ENCODE assay signal across 8 cellular contexts in the genomic region with DNA sequence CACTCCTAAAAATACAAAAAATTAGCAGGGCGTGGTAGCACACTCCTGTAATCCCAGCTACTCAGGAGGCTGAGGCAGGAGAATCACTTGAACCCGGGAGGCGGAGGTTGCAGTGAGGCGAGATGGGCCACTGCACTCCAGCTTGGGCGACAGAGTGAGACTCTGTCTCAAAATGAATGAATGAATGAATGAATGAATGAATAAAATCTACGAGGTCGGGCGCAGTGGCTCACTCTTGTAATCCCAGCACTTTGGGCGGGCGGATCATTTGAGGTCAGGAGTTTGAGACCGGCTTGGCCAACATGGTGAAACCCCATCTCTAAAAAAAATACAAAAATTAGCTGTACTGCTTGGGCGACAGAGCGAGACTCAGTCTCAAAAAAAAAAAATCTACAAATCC. TPM values are rescaled to one million over a fixed set of nuclear protein-coding genes. Genes with fewer than 3 reads are reported as not detected.
A peak's percentile ranks its signal among the peaks of the same experiment; 100 is the strongest.
DNase-seq lines count a peak whose midpoint lies in the region; ATAC-seq, FAIRE-seq and TF ChIP-seq lines count a peak whose summit lies in the region.
"Not testable (repeated sequence)": the region's sequence is repeated elsewhere in the genome, so short reads cannot be mapped to it uniquely, and the experiment has no call there.

No MANE protein-coding gene starts in this region.

- not testable (repeated sequence) for H3K56ac ChIP-seq in H1 (replicated peaks; ENCODE audit: insufficient read length, low read depth, low read length)

- not testable (repeated sequence) for ATAC-seq in RWPE2 (ENCODE audit: low read depth); activated naive CD4-positive, alpha-beta T cell treated with anti-CD3 and anti-CD28 coated beads, Interleukin-2, amount 50 U/mL, for 72 hours

- not testable (repeated sequence) for H4K8ac ChIP-seq in H1 (ENCODE audit: extremely low read depth, insufficient read depth, low read length)

- 84% methylated on average over 13 of the region's 13 CpGs; no CpG with 5 or more reads in 1 of the 2 experiments for WGBS in H1 (ENCODE audit: extremely low coverage in 1 of 2, insufficient coverage in 1 of 2, insufficient read length in 1 of 2, insufficient replicate concordance in 2 of 2, low coverage in 1 of 2, low lambda C conversion rate in 2 of 2, missing lambda C conversion rate in 1 of 2), 2 experiments
- 46 to 59% methylated on average over 13 of the region's 13 CpGs for WGBS in testis, 2 donors

- POLR2A ChIA-PET in H1 (lab: Charles Lee; ENCODE audit: partially characterized antibody) = interaction anchor here (1.8 to 2.2 kb wide), 3 partner anchors 36 to 41 kb away, joined by 4 to 9 read pairs (median 7); a partner anchor contains a TSS

- not testable (repeated sequence) for H3K14ac ChIP-seq in H1 (ENCODE audit: insufficient read length)

- not testable (repeated sequence) for H3K27ac ChIP-seq in RWPE2 (ENCODE audit: poor library complexity, severe bottlenecking); H1 (ENCODE audit: low read depth, low read length)
- H3K27ac ChIP-seq in testis = peak overlapping the region in 1 of 2 donors; percentile 78

- not testable (repeated sequence) for H2BK12ac ChIP-seq in H1 (ENCODE audit: low read depth, low read length)

- not testable (repeated sequence) for TF ChIP-seq CTCF in CD14-positive monocyte (IDR thresholded peaks at IDR 0.05); HFF-Myc (IDR thresholded peaks at IDR 0.05; ENCODE audit: low read depth, low read length, missing control alignments); RWPE2 (IDR thresholded peaks at IDR 0.05; ENCODE audit: poor library complexity, severe bottlenecking); H1 (IDR thresholded peaks at IDR 0.05; ENCODE audit: control extremely low read depth in 1 of 3, insufficient read depth in 1 of 3, low read depth in 1 of 3, low read length in 3 of 3); testis (IDR thresholded peaks at IDR 0.05)

- peaks cover 11% of the 10 kb centered on the region for H3K4me1 Mint-ChIP-seq in CD14-positive monocyte
- peaks cover 12 to 19% of the 10 kb centered on the region in 2 donors for H3K4me1 Mint-ChIP-seq in immature natural killer cell

- not testable (repeated sequence) for H3K79me1 ChIP-seq in H1 (ENCODE audit: low read depth, low read length)

- not testable (repeated sequence) for H3K23me2 ChIP-seq in H1 (ENCODE audit: low read depth, low read length)

- H3K27me3 ChIP-seq in RWPE2 (ENCODE audit: insufficient read depth, poor library complexity, severe bottlenecking); H1 (replicated peaks in 1 of 4; ENCODE audit: control insufficient read depth in 3 of 4, extremely low read depth in 1 of 4, insufficient read depth in 3 of 4, low read length in 3 of 4); neuron (ENCODE audit: insufficient read depth, low read length); testis: not testable (repeated sequence)

- H3K4ac ChIP-seq in H1 (replicated peaks; ENCODE audit: insufficient read length, low read depth, low read length) = not testable (repeated sequence)

- H3K79me2 ChIP-seq in H1 (ENCODE audit: control insufficient read depth in 1 of 2, insufficient read depth in 2 of 2, low read length in 2 of 2) = not testable (repeated sequence)

- not testable (repeated sequence) for H2BK20ac ChIP-seq in H1 (ENCODE audit: low read length)

- peak overlapping the region; percentile 54 to 88 for H3K4me2 ChIP-seq in H1 (ENCODE audit: insufficient read depth in 1 of 2, low read depth in 2 of 2, low read length in 2 of 2)

- not testable (repeated sequence) for TF ChIP-seq EP300 in H1 (IDR thresholded peaks at IDR 0.05; ENCODE audit: borderline replicate concordance in 1 of 2, low read depth in 2 of 2, low read length in 2 of 2)

- H3K4me1 ChIP-seq in RWPE2 (ENCODE audit: insufficient read depth, poor library complexity, severe bottlenecking); neuron (ENCODE audit: insufficient read depth, low read length); testis: not testable (repeated sequence)
- peaks cover 0 to 13% (median under 1%) of the 10 kb centered on the region in 4 experiments; a peak in 4 of 7 replicates for H3K4me1 ChIP-seq in H1 (replicated peaks in 1 of 4; ENCODE audit: control insufficient read depth in 3 of 4, insufficient read depth in 4 of 4, low read length in 3 of 4)

- not testable (repeated sequence) for H4K5ac ChIP-seq in H1 (ENCODE audit: insufficient read length, low read depth, low read length)

- H4K91ac ChIP-seq in H1 (replicated peaks; ENCODE audit: insufficient read length, low read length) = not testable (repeated sequence)

- H2AK5ac ChIP-seq in H1 (ENCODE audit: low read depth, low read length) = not testable (repeated sequence)

- not testable (repeated sequence) for TF ChIP-seq RAD21 in H1 (IDR thresholded peaks at IDR 0.05 in 1 of 2, conservative IDR thresholded peaks at IDR 0.05 in 1 of 2; ENCODE audit: low read depth in 2 of 2, low read length in 2 of 2)

- not testable (repeated sequence) for H3K36me3 Mint-ChIP-seq in CD14-positive monocyte; activated naive CD4-positive, alpha-beta T cell treated with anti-CD3 and anti-CD28 coated beads, Interleukin-2, amount 50 U/mL, for 72 hours; immature natural killer cell

- H4K20me1 ChIP-seq in H1 (replicated peaks in 1 of 2; ENCODE audit: control insufficient read depth in 1 of 2, insufficient read depth in 2 of 2, low read length in 2 of 2) = not testable (repeated sequence)

- 0 out of 2 replicates have a peak overlapping the region, but pooled peaks have one; percentile 66 for H2BK5ac ChIP-seq in H1 (ENCODE audit: low read depth, low read length)

- H3K4me3 Mint-ChIP-seq in CD14-positive monocyte = peak overlapping the region; percentile 84 to 93
- peak overlapping the region; percentile 77 to 87 (median 84) for H3K4me3 Mint-ChIP-seq in immature natural killer cell

- H2BK15ac ChIP-seq in H1 (ENCODE audit: low read length) = not testable (repeated sequence)

- H3K9me3 Mint-ChIP-seq in CD14-positive monocyte; activated naive CD4-positive, alpha-beta T cell treated with anti-CD3 and anti-CD28 coated beads, Interleukin-2, amount 50 U/mL, for 72 hours; immature natural killer cell: not testable (repeated sequence)

- not testable (repeated sequence) for DNase-seq in CD14-positive monocyte (ENCODE audit: low spot score); HFF-Myc (ENCODE audit: extremely low read depth, low read depth); RWPE2 (ENCODE audit: low spot score); activated naive CD4-positive, alpha-beta T cell treated with anti-CD3 and anti-CD28 coated beads, Interleukin-2, amount 50 U/mL, for 72 hours (ENCODE audit: low spot score in 2 of 2); H1 (ENCODE audit: low read depth in 1 of 2, low spot score in 2 of 2); immature natural killer cell; testis

- H3K4me3 ChIP-seq in HFF-Myc (replicated peaks; ENCODE audit: low read depth, low read length) = peak overlapping the region; percentile 59
- H3K4me3 ChIP-seq in RWPE2 (ENCODE audit: severe bottlenecking) = peak overlapping the region; percentile 54
- peak overlapping the region; percentile 74 to 86 (median 84) for H3K4me3 ChIP-seq in H1 (ENCODE audit: extremely low read depth in 1 of 4, insufficient read depth in 2 of 4, low read depth in 3 of 4, low read length in 4 of 4)
- H3K4me3 ChIP-seq in neuron (ENCODE audit: low read length) = peak overlapping the region; percentile 58
- peak overlapping the region; percentile 69 to 88 for H3K4me3 ChIP-seq in testis

- not testable (repeated sequence) for H3K23ac ChIP-seq in H1 (ENCODE audit: insufficient read length)

- CTCF ChIA-PET in H1 (lab: Charles Lee; ENCODE audit: partially characterized antibody) = interaction anchor here (0.8 to 3.6 kb wide), 6 partner anchors 8 to 63 kb away, joined by 3 to 27 read pairs (median 4); a partner anchor contains a TSS

- H2BK120ac ChIP-seq in H1 (replicated peaks; ENCODE audit: low read depth, low read length) = not testable (repeated sequence)

- H3K9ac ChIP-seq in H1 (replicated peaks in 1 of 4; ENCODE audit: extremely low read depth in 1 of 4, low read depth in 3 of 4, low read length in 3 of 4) = not testable (repeated sequence)

- FAIRE-seq in H1 (lab: Jason Lieb, UNC) = not testable (repeated sequence)

- not testable (repeated sequence) for H3K9me3 ChIP-seq in RWPE2 (ENCODE audit: severe bottlenecking); H1 (ENCODE audit: insufficient read depth in 2 of 2, low read depth in 1 of 2, low read length in 1 of 2); neuron (ENCODE audit: low read length); testis

- intact Hi-C loops in CD14-positive monocyte (cut with micrococcal nuclease); testis (cut with DNase I; ENCODE audit: low total_unique reads): not testable (repeated sequence)

- not testable (repeated sequence) for H3K27me3 Mint-ChIP-seq in CD14-positive monocyte (ENCODE audit: low read depth in 3 of 3); immature natural killer cell (ENCODE audit: low read depth in 3 of 3)

- H3K36me3 ChIP-seq in RWPE2 (ENCODE audit: low read depth); H1 (ENCODE audit: control insufficient read depth in 2 of 4, insufficient read depth in 4 of 4, low read length in 3 of 4); neuron (ENCODE audit: insufficient read depth, low read length); testis (ENCODE audit: low read depth, missing control alignments): not testable (repeated sequence)

- H3K27ac Mint-ChIP-seq in CD14-positive monocyte (peak overlapping the region in 6 of 7 donors; percentile 68 to 94 (median 82)), immature natural killer cell (peak overlapping the region in 5 of 6 donors; percentile 45 to 83 (median 76))
- H3K27ac Mint-ChIP-seq in activated naive CD4-positive, alpha-beta T cell treated with anti-CD3 and anti-CD28 coated beads, Interleukin-2, amount 50 U/mL, for 72 hours = peak overlapping the region; percentile 87 to 88

- TF ChIP-seq POLR2A in H1 (IDR thresholded peaks at IDR 0.05; ENCODE audit: control extremely low read depth in 1 of 2, low read depth in 2 of 2, low read length in 2 of 2); testis (IDR thresholded peaks at IDR 0.05): not testable (repeated sequence)

- not testable (repeated sequence) for H3K18ac ChIP-seq in H1 (ENCODE audit: extremely low read depth, low read length)

- H2AFZ ChIP-seq in H1 (ENCODE audit: low read length) = peak overlapping the region; percentile 64; the same call in 1 of the 2 replicates
- H2AFZ ChIP-seq in neuron (ENCODE audit: low read depth, low read length) = peak overlapping the region; percentile 93

RNA-seq across cellular contexts. Expression of a gene that starts 0.5 kb away (rescaled TPM):
- polyA plus RNA-seq in CD14-positive monocyte = 1 to 10 TPM; 3.7 to 5.4 TPM
- 1 to 10 TPM; 2.4 to 2.8 TPM for total RNA-seq in activated naive CD4-positive, alpha-beta T cell treated with anti-CD3 and anti-CD28 coated beads, Interleukin-2, amount 50 U/mL, for 72 hours
- 11.0 and 11.5 TPM in 2 replicates for total RNA-seq in H1 (2021; fragmentation: NEBNext Ultra II Directional; extraction: Animal tissue kit (Norgen Biotek cat#: 25700))
- 16.8 and 23.0 TPM in 2 replicates for polyA plus RNA-seq in H1 (2011; rRNA removed)
- 15.5 TPM for polyA plus RNA-seq in H1 (2011; cell fraction: cytosol; rRNA removed)
- polyA plus RNA-seq in H1 (2011; cell fraction: nucleus; rRNA removed) = 31.9 TPM
- polyA plus RNA-seq in H1 (2012, experiment 1 of 2) = 10.5 to 17.5 TPM (median 13.8 TPM) in 4 replicates
- 11.5 TPM for polyA plus RNA-seq in H1 (2012, experiment 2 of 2)
- polyA plus RNA-seq in H1 (2013, experiment 1 of 2) = 8.7 TPM
- polyA plus RNA-seq in H1 (2013, experiment 2 of 2) = 9.3 TPM
- polyA minus RNA-seq in H1 (2011; rRNA and poly(A)+ RNA removed) = 17.4 and 18.0 TPM in 2 replicates
- 7.6 TPM for polyA minus RNA-seq in H1 (2011; cell fraction: cytosol; rRNA and poly(A)+ RNA removed)
- polyA minus RNA-seq in H1 (2011; cell fraction: nucleus; rRNA and poly(A)+ RNA removed) = 13.1 TPM
- 10 to 100 TPM in 1 of 3 donors, 1 to 10 TPM in 2; 3.8 to 14.7 (median 8.7) TPM for polyA plus RNA-seq in immature natural killer cell
- total RNA-seq in testis = 10 to 100 TPM; 12.3 to 14.3 TPM
- polyA plus RNA-seq in testis (ENCODE audit: insufficient read depth, low read depth, low replicate concordance) = 7.5 TPM

RNA-seq across cellular contexts. Expression of a gene that starts 38.5 kb away (rescaled TPM):
- 10 to 100 TPM; 50.6 to 74.6 TPM for polyA plus RNA-seq in CD14-positive monocyte
- 100 to 1,000 TPM; 105 to 142 TPM for total RNA-seq in activated naive CD4-positive, alpha-beta T cell treated with anti-CD3 and anti-CD28 coated beads, Interleukin-2, amount 50 U/mL, for 72 hours
- 79.2 and 88.8 TPM in 2 replicates for total RNA-seq in H1 (2021; fragmentation: NEBNext Ultra II Directional; extraction: Animal tissue kit (Norgen Biotek cat#: 25700))
- polyA plus RNA-seq in H1 (2011; rRNA removed) = 7.3 and 13.2 TPM in 2 replicates
- polyA plus RNA-seq in H1 (2011; cell fraction: cytosol; rRNA removed) = 26.9 TPM
- 13.8 TPM for polyA plus RNA-seq in H1 (2011; cell fraction: nucleus; rRNA removed)
- 47.1 to 108 TPM (median 53.4 TPM) in 4 replicates for polyA plus RNA-seq in H1 (2012, experiment 1 of 2)
- polyA plus RNA-seq in H1 (2012, experiment 2 of 2) = 13.5 TPM
- 83.4 TPM for polyA plus RNA-seq in H1 (2013, experiment 1 of 2)
- polyA plus RNA-seq in H1 (2013, experiment 2 of 2) = 83.0 TPM
- polyA minus RNA-seq in H1 (2011; rRNA and poly(A)+ RNA removed) = 31.7 and 35.0 TPM in 2 replicates
- polyA minus RNA-seq in H1 (2011; cell fraction: cytosol; rRNA and poly(A)+ RNA removed) = 19.2 TPM
- 25.2 TPM for polyA minus RNA-seq in H1 (2011; cell fraction: nucleus; rRNA and poly(A)+ RNA removed)
- polyA plus RNA-seq in immature natural killer cell = 10 to 100 TPM; 57.0 to 82.9 (median 57.0) TPM
- 10 to 100 TPM; 58.7 to 64.7 TPM for total RNA-seq in testis
- 110 TPM for polyA plus RNA-seq in testis (ENCODE audit: insufficient read depth, low read depth, low replicate concordance)
